1 cellular context compared by ENCODE assay signal in the genomic region with DNA sequence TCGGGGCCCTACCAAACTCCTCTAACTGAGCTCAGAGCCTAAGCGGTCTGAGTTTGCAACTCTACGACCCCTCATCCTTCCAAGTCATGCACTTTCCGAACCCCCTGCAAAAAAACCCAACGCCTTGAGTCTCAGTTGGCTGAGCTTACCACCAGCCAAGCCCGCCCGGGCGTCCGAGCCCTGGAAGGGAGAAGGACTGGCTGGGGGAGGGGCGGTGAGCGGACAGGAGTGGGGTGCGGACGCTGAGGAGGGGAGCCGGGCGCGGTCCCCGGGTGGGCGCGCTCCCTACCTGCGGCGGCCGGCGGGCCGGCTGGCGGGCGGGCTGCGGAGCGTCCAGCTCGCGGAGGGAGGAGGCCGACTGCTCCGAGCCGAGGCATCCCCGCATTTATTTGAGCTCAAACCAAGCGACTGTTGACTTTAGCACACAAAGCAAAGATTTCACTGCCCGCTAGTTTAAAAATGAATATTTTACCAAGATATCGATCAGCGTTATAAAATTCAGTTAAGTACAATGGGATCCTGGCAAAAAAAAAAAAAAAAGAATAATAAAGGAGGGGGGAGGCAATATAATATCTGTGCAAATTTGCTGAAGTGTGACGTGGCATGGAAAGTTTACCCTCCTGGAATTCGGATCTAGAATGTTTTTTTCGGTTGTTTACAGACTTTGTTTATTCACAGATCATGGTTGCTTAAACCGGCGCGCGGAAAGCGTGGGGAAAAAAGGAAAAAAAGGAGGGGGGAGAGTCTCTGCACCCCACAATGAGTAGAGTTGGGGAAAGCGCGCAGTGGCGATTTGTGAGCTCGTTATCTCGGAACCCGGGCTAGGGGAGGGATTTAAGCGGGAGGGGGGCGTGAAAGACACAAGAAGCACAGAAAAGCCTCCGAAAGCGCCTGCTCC.
TF ChIP-seq lines count a peak whose summit lies in the region.

No MANE protein-coding gene starts in this region.

TF ChIP-seq in HepG2, 621 proteins besides CTCF, POLR2A, EP300 and RAD21 (continued from another document and continues in another):
- 0 out of 2 replicates have a peak, but pooled peaks have one; percentile 12 for TF ChIP-seq TFDP1 (CRISPR knock-in tag; IDR thresholded peaks at IDR 0.05; ENCODE audit: borderline replicate concordance)
- TF ChIP-seq NR1H2 (CRISPR knock-in tag; IDR thresholded peaks at IDR 0.05; ENCODE audit: borderline replicate concordance, low read depth) = no peak
- TF ChIP-seq ESRRA (CRISPR knock-in tag; IDR thresholded peaks at IDR 0.05; ENCODE audit: low read depth) = no peak
- TF ChIP-seq ZNF543 (CRISPR knock-in tag; IDR thresholded peaks at IDR 0.05) = 0 out of 2 replicates have a peak, but pooled peaks have one; percentile 68
- no peak for TF ChIP-seq ZNF431 (CRISPR knock-in tag; IDR thresholded peaks at IDR 0.05; ENCODE audit: borderline replicate concordance, low read depth)
- no peak for TF ChIP-seq ZNF589 (CRISPR knock-in tag; conservative IDR thresholded peaks at IDR 0.05)
- TF ChIP-seq MXD4 (CRISPR knock-in tag; IDR thresholded peaks at IDR 0.05) = no peak
- no peak for TF ChIP-seq MBNL3 (CRISPR knock-in tag; conservative IDR thresholded peaks at IDR 0.05)
- TF ChIP-seq, protein P1, sequence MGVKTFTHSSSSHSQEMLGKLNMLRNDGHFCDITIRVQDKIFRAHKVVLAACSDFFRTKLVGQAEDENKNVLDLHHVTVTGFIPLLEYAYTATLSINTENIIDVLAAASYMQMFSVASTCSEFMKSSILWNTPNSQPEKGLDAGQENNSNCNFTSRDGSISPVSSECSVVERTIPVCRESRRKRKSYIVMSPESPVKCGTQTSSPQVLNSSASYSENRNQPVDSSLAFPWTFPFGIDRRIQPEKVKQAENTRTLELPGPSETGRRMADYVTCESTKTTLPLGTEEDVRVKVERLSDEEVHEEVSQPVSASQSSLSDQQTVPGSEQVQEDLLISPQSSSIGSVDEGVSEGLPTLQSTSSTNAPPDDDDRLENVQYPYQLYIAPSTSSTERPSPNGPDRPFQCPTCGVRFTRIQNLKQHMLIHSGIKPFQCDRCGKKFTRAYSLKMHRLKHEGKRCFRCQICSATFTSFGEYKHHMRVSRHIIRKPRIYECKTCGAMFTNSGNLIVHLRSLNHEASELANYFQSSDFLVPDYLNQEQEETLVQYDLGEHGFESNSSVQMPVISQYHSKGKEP (CRISPR knock-in tag; IDR thresholded peaks at IDR 0.05) = no peak
- TF ChIP-seq ZNF770 (CRISPR knock-in tag; IDR thresholded peaks at IDR 0.05) = 0 out of 2 replicates have a peak, but pooled peaks have one; percentile 44
- TF ChIP-seq ZGPAT (CRISPR knock-in tag; IDR thresholded peaks at IDR 0.05) = peak; percentile 56; the same call in 1 of the 2 replicates
- TF ChIP-seq ZNF292 (CRISPR knock-in tag; IDR thresholded peaks at IDR 0.05; ENCODE audit: borderline replicate concordance, low read depth) = no peak
- no peak for TF ChIP-seq ZNF354B (CRISPR knock-in tag; IDR thresholded peaks at IDR 0.05)
- peak; percentile 73; the same call in 1 of the 2 replicates for TF ChIP-seq THYN1 (CRISPR knock-in tag; IDR thresholded peaks at IDR 0.05; ENCODE audit: borderline replicate concordance, low read depth)
- no peak for TF ChIP-seq ZNF839 (CRISPR knock-in tag; IDR thresholded peaks at IDR 0.05; ENCODE audit: borderline replicate concordance)
- TF ChIP-seq, protein P2, sequence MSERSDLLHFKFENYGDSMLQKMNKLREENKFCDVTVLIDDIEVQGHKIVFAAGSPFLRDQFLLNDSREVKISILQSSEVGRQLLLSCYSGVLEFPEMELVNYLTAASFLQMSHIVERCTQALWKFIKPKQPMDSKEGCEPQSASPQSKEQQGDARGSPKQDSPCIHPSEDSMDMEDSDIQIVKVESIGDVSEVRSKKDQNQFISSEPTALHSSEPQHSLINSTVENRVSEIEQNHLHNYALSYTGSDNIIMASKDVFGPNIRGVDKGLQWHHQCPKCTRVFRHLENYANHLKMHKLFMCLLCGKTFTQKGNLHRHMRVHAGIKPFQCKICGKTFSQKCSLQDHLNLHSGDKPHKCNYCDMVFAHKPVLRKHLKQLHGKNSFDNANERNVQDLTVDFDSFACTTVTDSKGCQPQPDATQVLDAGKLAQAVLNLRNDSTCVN (CRISPR knock-in tag; IDR thresholded peaks at IDR 0.05; ENCODE audit: borderline replicate concordance) = no peak; the same call in 1 of the 2 replicates
- TF ChIP-seq ZNF558 (CRISPR knock-in tag; IDR thresholded peaks at IDR 0.05; ENCODE audit: borderline replicate concordance) = no peak
- TF ChIP-seq HOXA5 (CRISPR knock-in tag; IDR thresholded peaks at IDR 0.05) = peak; percentile 75
- TF ChIP-seq ZNF576 (CRISPR knock-in tag; IDR thresholded peaks at IDR 0.05) = no peak
- no peak for TF ChIP-seq ATF1 (CRISPR knock-in tag; IDR thresholded peaks at IDR 0.05)
- TF ChIP-seq HIVEP1 (CRISPR knock-in tag; IDR thresholded peaks at IDR 0.05) = peak; percentile 3; the same call in 1 of the 2 replicates
- no peak for TF ChIP-seq ZNF772 (CRISPR knock-in tag; IDR thresholded peaks at IDR 0.05)
- TF ChIP-seq E2F5 (CRISPR knock-in tag; conservative IDR thresholded peaks at IDR 0.05) = peak; percentile 58; the same call in 1 of the 2 replicates
- no peak for TF ChIP-seq MXD1 (CRISPR knock-in tag; IDR thresholded peaks at IDR 0.05)
- TF ChIP-seq ERF (CRISPR knock-in tag; IDR thresholded peaks at IDR 0.05) = no peak
- TF ChIP-seq, protein P3, sequence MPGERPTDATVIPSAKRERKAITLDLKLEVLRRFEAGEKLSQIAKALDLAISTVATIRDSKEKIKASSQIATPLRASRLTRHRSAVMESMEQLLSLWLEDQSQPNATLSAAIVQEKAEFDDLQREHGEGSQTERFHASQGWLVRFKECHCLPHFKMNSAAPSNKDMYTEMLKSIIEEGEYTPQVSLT (CRISPR knock-in tag; IDR thresholded peaks at IDR 0.05; ENCODE audit: borderline replicate concordance, low read depth) = no peak
- peak; percentile 87 for TF ChIP-seq AGO2 (optimal IDR thresholded peaks at IDR 0.05; ENCODE audit: low read depth, low read length)
- TF ChIP-seq, protein P4, sequence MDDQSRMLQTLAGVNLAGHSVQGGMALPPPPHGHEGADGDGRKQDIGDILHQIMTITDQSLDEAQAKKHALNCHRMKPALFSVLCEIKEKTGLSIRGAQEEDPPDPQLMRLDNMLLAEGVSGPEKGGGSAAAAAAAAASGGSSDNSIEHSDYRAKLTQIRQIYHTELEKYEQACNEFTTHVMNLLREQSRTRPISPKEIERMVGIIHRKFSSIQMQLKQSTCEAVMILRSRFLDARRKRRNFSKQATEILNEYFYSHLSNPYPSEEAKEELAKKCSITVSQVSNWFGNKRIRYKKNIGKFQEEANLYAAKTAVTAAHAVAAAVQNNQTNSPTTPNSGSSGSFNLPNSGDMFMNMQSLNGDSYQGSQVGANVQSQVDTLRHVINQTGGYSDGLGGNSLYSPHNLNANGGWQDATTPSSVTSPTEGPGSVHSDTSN (CRISPR knock-in tag; IDR thresholded peaks at IDR 0.05; ENCODE audit: borderline replicate concordance) = no peak
- 0 out of 2 replicates have a peak, but pooled peaks have one; percentile 23 for TF ChIP-seq CENPT (CRISPR knock-in tag; IDR thresholded peaks at IDR 0.05; ENCODE audit: low read depth)
- TF ChIP-seq ASH2L (IDR thresholded peaks at IDR 0.05; ENCODE audit: insufficient read length, low read depth, low read length) = peak; percentile 91
- 0 out of 2 replicates have a peak, but pooled peaks have one; percentile 41 for TF ChIP-seq ZNF878 (CRISPR knock-in tag; IDR thresholded peaks at IDR 0.05)
- TF ChIP-seq NFE2 (CRISPR knock-in tag; IDR thresholded peaks at IDR 0.05) = no peak
- no peak for TF ChIP-seq FOXC1 (CRISPR knock-in tag; IDR thresholded peaks at IDR 0.05; ENCODE audit: borderline replicate concordance)
- TF ChIP-seq, protein P5, sequence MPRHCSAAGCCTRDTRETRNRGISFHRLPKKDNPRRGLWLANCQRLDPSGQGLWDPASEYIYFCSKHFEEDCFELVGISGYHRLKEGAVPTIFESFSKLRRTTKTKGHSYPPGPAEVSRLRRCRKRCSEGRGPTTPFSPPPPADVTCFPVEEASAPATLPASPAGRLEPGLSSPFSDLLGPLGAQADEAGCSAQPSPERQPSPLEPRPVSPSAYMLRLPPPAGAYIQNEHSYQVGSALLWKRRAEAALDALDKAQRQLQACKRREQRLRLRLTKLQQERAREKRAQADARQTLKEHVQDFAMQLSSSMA (CRISPR knock-in tag; IDR thresholded peaks at IDR 0.05) = no peak
- TF ChIP-seq, protein P6, sequence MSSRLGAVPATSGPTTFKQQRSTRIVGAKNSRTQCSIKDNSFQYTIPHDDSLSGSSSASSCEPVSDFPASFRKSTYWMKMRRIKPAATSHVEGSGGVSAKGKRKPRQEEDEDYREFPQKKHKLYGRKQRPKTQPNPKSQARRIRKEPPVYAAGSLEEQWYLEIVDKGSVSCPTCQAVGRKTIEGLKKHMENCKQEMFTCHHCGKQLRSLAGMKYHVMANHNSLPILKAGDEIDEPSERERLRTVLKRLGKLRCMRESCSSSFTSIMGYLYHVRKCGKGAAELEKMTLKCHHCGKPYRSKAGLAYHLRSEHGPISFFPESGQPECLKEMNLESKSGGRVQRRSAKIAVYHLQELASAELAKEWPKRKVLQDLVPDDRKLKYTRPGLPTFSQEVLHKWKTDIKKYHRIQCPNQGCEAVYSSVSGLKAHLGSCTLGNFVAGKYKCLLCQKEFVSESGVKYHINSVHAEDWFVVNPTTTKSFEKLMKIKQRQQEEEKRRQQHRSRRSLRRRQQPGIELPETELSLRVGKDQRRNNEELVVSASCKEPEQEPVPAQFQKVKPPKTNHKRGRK (CRISPR knock-in tag; IDR thresholded peaks at IDR 0.05) = no peak
- peak; percentile 13 for TF ChIP-seq HNRNPK (IDR thresholded peaks at IDR 0.05; ENCODE audit: low read depth, low read length, poor library complexity, severe bottlenecking)
- peak; percentile 24; the same call in 1 of the 2 replicates for TF ChIP-seq NR2F6 (IDR thresholded peaks at IDR 0.05)
- TF ChIP-seq NR2F6 (CRISPR knock-in tag; IDR thresholded peaks at IDR 0.05) = no peak
- peak; percentile 78; the same call in 1 of the 2 replicates for TF ChIP-seq BRD4 (CRISPR knock-in tag; IDR thresholded peaks at IDR 0.05)
- TF ChIP-seq, protein P7, sequence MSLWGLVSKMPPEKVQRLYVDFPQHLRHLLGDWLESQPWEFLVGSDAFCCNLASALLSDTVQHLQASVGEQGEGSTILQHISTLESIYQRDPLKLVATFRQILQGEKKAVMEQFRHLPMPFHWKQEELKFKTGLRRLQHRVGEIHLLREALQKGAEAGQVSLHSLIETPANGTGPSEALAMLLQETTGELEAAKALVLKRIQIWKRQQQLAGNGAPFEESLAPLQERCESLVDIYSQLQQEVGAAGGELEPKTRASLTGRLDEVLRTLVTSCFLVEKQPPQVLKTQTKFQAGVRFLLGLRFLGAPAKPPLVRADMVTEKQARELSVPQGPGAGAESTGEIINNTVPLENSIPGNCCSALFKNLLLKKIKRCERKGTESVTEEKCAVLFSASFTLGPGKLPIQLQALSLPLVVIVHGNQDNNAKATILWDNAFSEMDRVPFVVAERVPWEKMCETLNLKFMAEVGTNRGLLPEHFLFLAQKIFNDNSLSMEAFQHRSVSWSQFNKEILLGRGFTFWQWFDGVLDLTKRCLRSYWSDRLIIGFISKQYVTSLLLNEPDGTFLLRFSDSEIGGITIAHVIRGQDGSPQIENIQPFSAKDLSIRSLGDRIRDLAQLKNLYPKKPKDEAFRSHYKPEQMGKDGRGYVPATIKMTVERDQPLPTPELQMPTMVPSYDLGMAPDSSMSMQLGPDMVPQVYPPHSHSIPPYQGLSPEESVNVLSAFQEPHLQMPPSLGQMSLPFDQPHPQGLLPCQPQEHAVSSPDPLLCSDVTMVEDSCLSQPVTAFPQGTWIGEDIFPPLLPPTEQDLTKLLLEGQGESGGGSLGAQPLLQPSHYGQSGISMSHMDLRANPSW (CRISPR knock-in tag; IDR thresholded peaks at IDR 0.05; ENCODE audit: borderline replicate concordance) = no peak
- no peak for TF ChIP-seq PTBP1 (IDR thresholded peaks at IDR 0.05; ENCODE audit: low read depth, low read length, poor library complexity, severe bottlenecking)
